Comparison of ENCODE assay signal across 1 cellular context in genomic region chr16:18789850-18790706, GRCh38.
TF ChIP-seq lines count a peak whose summit lies in the region.

Gene RPS15A (minus strand): TSS chr16:18790334. CDS start chr16:18789113, 1,221 bp downstream.

TF ChIP-seq in K562, 482 proteins besides CTCF, POLR2A, EP300 and RAD21 (continued from another document):
- peak; percentile 49; the same call in 1 of the 2 replicates for TF ChIP-seq ZBTB49 (CRISPR knock-in tag; IDR thresholded peaks at IDR 0.05; ENCODE audit: borderline replicate concordance)
- TF ChIP-seq ETV1 (tag; conservative IDR thresholded peaks at IDR 0.05; ENCODE audit: low read depth): no peak
- TF ChIP-seq RERE (CRISPR knock-in tag; IDR thresholded peaks at IDR 0.05; ENCODE audit: borderline replicate concordance): no peak
- peak; percentile 98 for TF ChIP-seq TBP (optimal IDR thresholded peaks at IDR 0.05; ENCODE audit: low read depth, low read length)
- TF ChIP-seq NR3C1 (CRISPR knock-in tag; IDR thresholded peaks at IDR 0.05): no peak
- TF ChIP-seq ZNF280A (IDR thresholded peaks at IDR 0.05; ENCODE audit: low read depth, partially characterized antibody): no peak
- no peak for TF ChIP-seq CBX8 (IDR thresholded peaks at IDR 0.05; ENCODE audit: borderline replicate concordance, extremely low read depth, low read depth, low read length, poor library complexity, severe bottlenecking)
- no peak for TF ChIP-seq BCL6 (CRISPR knock-in tag; IDR thresholded peaks at IDR 0.05)
- TF ChIP-seq GTF3C2 (IDR thresholded peaks at IDR 0.05; ENCODE audit: borderline replicate concordance, extremely low read depth, insufficient read length): no peak
- TF ChIP-seq ETS2 (tag; IDR thresholded peaks at IDR 0.05; ENCODE audit: borderline replicate concordance, poor library complexity, severe bottlenecking): no peak
- no peak for TF ChIP-seq NFE2L1 (tag; IDR thresholded peaks at IDR 0.05; ENCODE audit: borderline replicate concordance, low read depth)
- TF ChIP-seq KDM5B (IDR thresholded peaks at IDR 0.05; ENCODE audit: insufficient replicate concordance, low read depth, low read length): peak; percentile 96
- no peak for TF ChIP-seq PTTG1 (tag; IDR thresholded peaks at IDR 0.05; ENCODE audit: low read depth)
- peak; percentile 89 for TF ChIP-seq RBM39 (optimal IDR thresholded peaks at IDR 0.05; ENCODE audit: low read depth, low read length)
- TF ChIP-seq PREB (CRISPR knock-in tag; IDR thresholded peaks at IDR 0.05): no peak
- TF ChIP-seq SNIP1 (IDR thresholded peaks at IDR 0.05; ENCODE audit: low read depth): no peak
- no peak; the same call in 1 of the 2 replicates for TF ChIP-seq JUN (IDR thresholded peaks at IDR 0.05; ENCODE audit: borderline replicate concordance, low read depth, low read length)
- no peak for TF ChIP-seq JUN (CRISPR knock-in tag; IDR thresholded peaks at IDR 0.05; ENCODE audit: borderline replicate concordance)
- TF ChIP-seq SNAPC5 (CRISPR knock-in tag; IDR thresholded peaks at IDR 0.05): no peak
- TF ChIP-seq POLR3A (IDR thresholded peaks at IDR 0.05; ENCODE audit: borderline replicate concordance, extremely low read depth, insufficient read depth, insufficient read length): no peak
- no peak for TF ChIP-seq OTX1 (CRISPR knock-in tag; IDR thresholded peaks at IDR 0.05)
- TF ChIP-seq NFIC (IDR thresholded peaks at IDR 0.05): peak; percentile 60
- TF ChIP-seq CREBBP (IDR thresholded peaks at IDR 0.05; ENCODE audit: low read depth, low read length): no peak
- TF ChIP-seq BHLHE40 (IDR thresholded peaks at IDR 0.05; ENCODE audit: low read length): no peak
- TF ChIP-seq MECOM (CRISPR knock-in tag; IDR thresholded peaks at IDR 0.05): no peak
- TF ChIP-seq PBX2 (CRISPR knock-in tag; IDR thresholded peaks at IDR 0.05; ENCODE audit: low read depth): no peak
- no peak for TF ChIP-seq PBX2 (tag; conservative IDR thresholded peaks at IDR 0.05; ENCODE audit: low read depth)
- no peak for TF ChIP-seq POLR3G (IDR thresholded peaks at IDR 0.05; ENCODE audit: extremely low read depth, insufficient read length, insufficient replicate concordance)
- 0 out of 2 replicates have a peak, but pooled peaks have one; percentile 16 for TF ChIP-seq CHAMP1 (IDR thresholded peaks at IDR 0.05)
- TF ChIP-seq ZNF79 (CRISPR knock-in tag; IDR thresholded peaks at IDR 0.05; ENCODE audit: low read depth): no peak
- TF ChIP-seq TARDBP (IDR thresholded peaks at IDR 0.05): no peak
- TF ChIP-seq ZNF408 (CRISPR knock-in tag; IDR thresholded peaks at IDR 0.05; ENCODE audit: low read depth): no peak
- no peak for TF ChIP-seq ATF2 (CRISPR knock-in tag; IDR thresholded peaks at IDR 0.05)
- TF ChIP-seq RFX5 (IDR thresholded peaks at IDR 0.05; ENCODE audit: low read depth, low read length): no peak
- no peak for TF ChIP-seq SRSF9 (IDR thresholded peaks at IDR 0.05; ENCODE audit: borderline replicate concordance, low read depth, low read length)
- TF ChIP-seq TCF3 (CRISPR knock-in tag; IDR thresholded peaks at IDR 0.05): no peak
- TF ChIP-seq POLR2B (IDR thresholded peaks at IDR 0.05; ENCODE audit: low read depth, partially characterized antibody): peak; percentile 99
- TF ChIP-seq ESRRB (CRISPR knock-in tag; IDR thresholded peaks at IDR 0.05; ENCODE audit: borderline replicate concordance): no peak
- no peak for TF ChIP-seq TCF15 (CRISPR knock-in tag; IDR thresholded peaks at IDR 0.05)
